In the genomic region with DNA sequence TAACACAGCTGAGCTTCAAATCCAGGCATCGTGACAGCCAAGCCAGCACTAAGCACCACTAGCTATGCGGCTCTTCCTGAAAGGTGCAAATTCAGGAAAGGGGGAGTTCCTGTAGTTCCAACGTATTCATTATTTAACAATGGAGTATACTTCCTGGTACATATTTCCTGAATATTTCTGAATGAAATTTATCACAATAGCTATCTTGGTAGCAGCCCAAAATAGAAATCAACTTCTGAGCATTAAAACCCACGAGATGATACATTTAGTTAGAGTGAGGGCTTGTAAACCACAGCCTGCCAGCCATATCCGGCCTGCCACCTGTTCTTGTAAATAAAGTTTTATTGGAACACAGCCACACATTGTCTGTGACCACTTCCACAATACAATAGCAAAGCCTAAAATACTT, we compare ENCODE assay signal across 12 cellular contexts.
DNase-seq lines count a peak whose midpoint lies in the region; ATAC-seq and TF ChIP-seq lines count a peak whose summit lies in the region.
"Had no signal": no experiment of that assay in that cellular context is flagged by ENCODE, and none has a peak within 500 bp of the region (broad histone marks: within the 10 kb centered on the region; RNA-seq: fewer than 3 reads in every experiment).

No MANE protein-coding gene starts in this region.

- no peaks in the 10 kb centered on the region for H4K20me1 ChIP-seq in Loucy (ENCODE audit: insufficient read depth, low read length, poor library complexity, severe bottlenecking)

- H3K4me2 ChIP-seq in Loucy (ENCODE audit: low read depth, low read length, poor library complexity, severe bottlenecking) = peak overlapping the region; percentile 45

- peaks cover 2% of the 10 kb centered on the region for H3K27me3 Mint-ChIP-seq in activated naive CD4-positive, alpha-beta T cell treated with anti-CD3 and anti-CD28 coated beads for 36 hours (ENCODE audit: low read depth)
- H3K27me3 Mint-ChIP-seq in activated naive CD8-positive, alpha-beta T cell treated with anti-CD3 and anti-CD28 coated beads, Interleukin-2, amount 10 ng/mL, durations not matched to agents 7 days and 5 days = no peaks in the 10 kb centered on the region

- peaks cover 4% of the 10 kb centered on the region for H3K4me1 ChIP-seq in Loucy (ENCODE audit: insufficient read depth, low read length, poor library complexity, severe bottlenecking)

- peak; percentile 44 for DNase-seq in activated naive CD4-positive, alpha-beta T cell treated with anti-CD3 and anti-CD28 coated beads for 36 hours
- no peak for DNase-seq in activated naive CD4-positive, alpha-beta T cell treated with anti-CD3 and anti-CD28 coated beads, Interleukin-2, amount 50 U/mL, for 16 hours
- DNase-seq in activated naive CD8-positive, alpha-beta T cell treated with anti-CD3 and anti-CD28 coated beads, Interleukin-2, amount 10 ng/mL, durations not matched to agents 7 days and 5 days = peak; percentile 40
- DNase-seq in pulmonary artery endothelial cell (ENCODE audit: low read depth, low spot score) = peak; percentile 86
- DNase-seq in DMS114 treated with DMSO at 0.1 percent for 48 hours (lab: John Stamatoyannopoulos, UW; ENCODE audit: unreplicated experiment) = no peak
- DNase-seq in cerebellar cortex (ENCODE audit: low spot score) = no peak
- no peak for DNase-seq in HuH-7 (ENCODE audit: low spot score)
- DNase-seq: NCI-H1694 treated with DMSO at 0.1 percent for 48 hours; stimulated activated CD4-positive, alpha-beta T cell treated with anti-CD3 and anti-CD28 coated beads, Interleukin-4, amount 100 ng/mL, for 4 hours had no signal

- intact Hi-C loops in activated naive CD4-positive, alpha-beta T cell treated with anti-CD3 and anti-CD28 coated beads for 36 hours (cut with micrococcal nuclease) = loop anchor here (5.0 kb wide), 1 partner anchor 99 kb away; no protein-coding TSS in a partner anchor

- H3K4me3 ChIP-seq in Loucy (ENCODE audit: low read length, poor library complexity, severe bottlenecking) = peak overlapping the region; percentile 27

- no peaks in the 10 kb centered on the region for H3K36me3 ChIP-seq in Loucy (ENCODE audit: insufficient read depth, low read length)

- H3K27ac Mint-ChIP-seq in activated naive CD4-positive, alpha-beta T cell treated with anti-CD3 and anti-CD28 coated beads for 36 hours = no peak overlapping the region
- H3K27ac Mint-ChIP-seq in activated naive CD8-positive, alpha-beta T cell treated with anti-CD3 and anti-CD28 coated beads, Interleukin-2, amount 10 ng/mL, durations not matched to agents 7 days and 5 days = peak overlapping the region; percentile 57
- H3K27ac Mint-ChIP-seq: activated naive CD8-positive, alpha-beta T cell; B cell had no signal

- no peak overlapping the region for H2AFZ ChIP-seq in Loucy (ENCODE audit: low read length)

- CTCF ChIA-PET in activated naive CD4-positive, alpha-beta T cell treated with anti-CD3 and anti-CD28 coated beads for 36 hours (lab: Charles Lee) = no interaction called here

- TF ChIP-seq CTCF in Loucy (conservative IDR thresholded peaks at IDR 0.05; ENCODE audit: low read length) = no peak

- no peaks in the 10 kb centered on the region for H3K9me2 ChIP-seq in Loucy (replicated peaks; ENCODE audit: low read depth, low read length)

- POLR2A ChIA-PET in activated naive CD8-positive, alpha-beta T cell treated with anti-CD3 and anti-CD28 coated beads, Interleukin-2, amount 10 ng/mL, durations not matched to agents 7 days and 5 days (lab: Charles Lee) = interaction anchor here (1.4 kb wide), 1 partner anchor 33 kb away, joined by 6 read pairs; no protein-coding TSS in a partner anchor

- H3K4me3 Mint-ChIP-seq in activated naive CD4-positive, alpha-beta T cell treated with anti-CD3 and anti-CD28 coated beads for 36 hours = no peak overlapping the region
- H3K4me3 Mint-ChIP-seq in activated naive CD8-positive, alpha-beta T cell treated with anti-CD3 and anti-CD28 coated beads, Interleukin-2, amount 10 ng/mL, durations not matched to agents 7 days and 5 days = peak overlapping the region; percentile 39
- H3K4me3 Mint-ChIP-seq: activated naive CD8-positive, alpha-beta T cell; B cell had no signal

- H3K9me3 Mint-ChIP-seq in activated naive CD4-positive, alpha-beta T cell treated with anti-CD3 and anti-CD28 coated beads for 36 hours = peaks cover 5% of the 10 kb centered on the region
- peaks cover 2% of the 10 kb centered on the region for H3K9me3 Mint-ChIP-seq in activated naive CD8-positive, alpha-beta T cell treated with anti-CD3 and anti-CD28 coated beads, Interleukin-2, amount 10 ng/mL, durations not matched to agents 7 days and 5 days

- no peaks in the 10 kb centered on the region for H3K9me3 ChIP-seq in Loucy (ENCODE audit: insufficient read depth, low read depth, low read length)

- H3F3A ChIP-seq in Loucy (ENCODE audit: low read depth) = no peaks in the 10 kb centered on the region

- H3K9ac ChIP-seq in Loucy (ENCODE audit: low read depth, low read length, poor library complexity, severe bottlenecking) = no peak overlapping the region

- ATAC-seq in activated naive CD8-positive, alpha-beta T cell treated with anti-CD3 and anti-CD28 coated beads, Interleukin-2, amount 10 ng/mL, durations not matched to agents 7 days and 5 days (ENCODE audit: low read depth) = peak; percentile 72

- peaks cover 12% of the 10 kb centered on the region for H3K4me1 Mint-ChIP-seq in activated naive CD4-positive, alpha-beta T cell treated with anti-CD3 and anti-CD28 coated beads for 36 hours (ENCODE audit: low read depth)
- H3K4me1 Mint-ChIP-seq in activated naive CD8-positive, alpha-beta T cell treated with anti-CD3 and anti-CD28 coated beads, Interleukin-2, amount 10 ng/mL, durations not matched to agents 7 days and 5 days = peaks cover 15% of the 10 kb centered on the region

- H3K27me3 ChIP-seq in Loucy (ENCODE audit: insufficient read depth, low read length, poor library complexity, severe bottlenecking) = no peaks in the 10 kb centered on the region

- H3K79me2 ChIP-seq in Loucy (ENCODE audit: insufficient read depth, low read length) = no peaks in the 10 kb centered on the region

- H3K36me3 Mint-ChIP-seq in activated naive CD4-positive, alpha-beta T cell treated with anti-CD3 and anti-CD28 coated beads for 36 hours (ENCODE audit: low read depth) = no peaks in the 10 kb centered on the region
- H3K36me3 Mint-ChIP-seq in activated naive CD8-positive, alpha-beta T cell treated with anti-CD3 and anti-CD28 coated beads, Interleukin-2, amount 10 ng/mL, durations not matched to agents 7 days and 5 days = no peaks in the 10 kb centered on the region

Comparison
In these comparisons a context has a peak if more than half of its experiments do, and no peak if none do; other contexts are left out.
1. DNase-seq: peak in activated naive CD4-positive, alpha-beta T cell treated with anti-CD3 and anti-CD28 coated beads for 36 hours (single experiment), activated naive CD8-positive, alpha-beta T cell treated with anti-CD3 and anti-CD28 coated beads, Interleukin-2, amount 10 ng/mL, durations not matched to agents 7 days and 5 days (single experiment) and pulmonary artery endothelial cell (single experiment); none in activated naive CD4-positive, alpha-beta T cell treated with anti-CD3 and anti-CD28 coated beads, Interleukin-2, amount 50 U/mL, for 16 hours (single experiment), DMS114 treated with DMSO at 0.1 percent for 48 hours (single experiment), cerebellar cortex (single experiment) and HuH-7 (single experiment).